Comparison of ENCODE assay signal across 20 cellular contexts in the genomic region with DNA sequence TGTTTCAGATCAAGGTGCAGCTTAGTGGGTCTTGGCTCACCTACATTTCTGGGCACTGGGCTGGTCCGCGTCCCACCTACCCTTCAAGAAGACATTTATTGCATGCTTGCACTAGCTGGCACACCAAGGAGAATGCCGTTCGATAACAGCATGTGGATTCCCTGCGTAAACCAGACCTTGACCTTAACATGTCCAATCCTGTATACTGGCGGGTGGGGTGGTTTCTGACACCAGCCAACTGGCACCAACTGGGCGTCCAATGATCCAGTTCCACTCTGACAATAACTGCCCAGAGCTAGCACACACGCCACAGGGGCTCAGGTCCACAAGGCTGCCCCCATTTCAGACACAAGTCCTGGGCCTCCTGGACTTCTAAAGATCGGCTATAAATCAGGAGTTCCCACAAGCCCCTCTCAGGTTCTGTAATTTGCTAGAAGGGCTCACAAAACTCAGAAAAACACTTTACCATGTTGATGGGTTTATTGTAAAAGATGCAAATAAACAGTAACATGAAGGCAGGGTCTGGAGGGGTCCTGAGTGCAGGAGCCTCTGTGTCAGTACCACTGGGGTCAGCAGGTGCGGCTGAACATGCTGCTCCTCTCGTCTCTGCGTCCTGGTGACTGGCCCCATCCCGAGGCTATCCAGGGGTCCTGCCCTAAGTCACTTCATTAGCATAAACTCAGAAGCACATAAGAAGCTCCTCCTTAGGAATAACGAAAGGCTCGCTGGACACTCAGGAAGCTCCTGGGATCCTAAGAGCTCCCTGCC.
DNase-seq lines count a peak whose midpoint lies in the region; ATAC-seq and TF ChIP-seq lines count a peak whose summit lies in the region.
"Had no signal": no experiment of that assay in that cellular context is flagged by ENCODE, and none has a peak within 500 bp of the region (broad histone marks: within the 10 kb centered on the region; RNA-seq: fewer than 3 reads in every experiment).

No MANE protein-coding gene starts in this region.

- peaks cover 42% of the 10 kb centered on the region for H3K4me1 Mint-ChIP-seq in activated CD4-positive, alpha-beta memory T cell treated with anti-CD3 and anti-CD28 coated beads for 36 hours (ENCODE audit: low read depth)
- H3K4me1 Mint-ChIP-seq in activated CD4-positive, alpha-beta memory T cell treated with anti-CD3 and anti-CD28 coated beads, Interleukin-2, amount 10 ng/mL, durations not matched to agents 7 days and 5 days = peaks cover 27% of the 10 kb centered on the region
- H3K4me1 Mint-ChIP-seq in endothelial cell (ENCODE audit: unreplicated experiment) (peaks cover 14% of the 10 kb centered on the region), nephron (peaks cover 23% of the 10 kb centered on the region)

- H3K36me3 Mint-ChIP-seq in activated CD4-positive, alpha-beta memory T cell treated with anti-CD3 and anti-CD28 coated beads for 36 hours = no peaks in the 10 kb centered on the region
- H3K36me3 Mint-ChIP-seq in activated CD4-positive, alpha-beta memory T cell treated with anti-CD3 and anti-CD28 coated beads, Interleukin-2, amount 10 ng/mL, durations not matched to agents 7 days and 5 days (ENCODE audit: low read depth) = peaks cover 27% of the 10 kb centered on the region
- H3K36me3 Mint-ChIP-seq in endothelial cell (ENCODE audit: low read depth, unreplicated experiment) (no peaks in the 10 kb centered on the region), nephron (ENCODE audit: low read depth) (peaks cover 3% of the 10 kb centered on the region)

- H3K27ac ChIP-seq in substantia nigra (ENCODE audit: low read depth, low read length, poor library complexity, severe bottlenecking) = peak overlapping the region; percentile 96
- H3K27ac ChIP-seq: 22Rv1, breast epithelium, neural progenitor cell had no signal

- H3K27me3 Mint-ChIP-seq in activated CD4-positive, alpha-beta memory T cell treated with anti-CD3 and anti-CD28 coated beads for 36 hours = no peaks in the 10 kb centered on the region
- no peaks in the 10 kb centered on the region for H3K27me3 Mint-ChIP-seq in activated CD4-positive, alpha-beta memory T cell treated with anti-CD3 and anti-CD28 coated beads, Interleukin-2, amount 10 ng/mL, durations not matched to agents 7 days and 5 days
- no peaks in the 10 kb centered on the region for H3K27me3 Mint-ChIP-seq in endothelial cell (ENCODE audit: unreplicated experiment)
- no peaks in the 10 kb centered on the region for H3K27me3 Mint-ChIP-seq in nephron (ENCODE audit: low read depth)
- H3K27me3 Mint-ChIP-seq: activated CD8-positive, alpha-beta T cell treated with anti-CD3 and anti-CD28 coated beads for 36 hours; activated T-helper 17 cell treated with anti-CD3 and anti-CD28 coated beads, Interleukin-2, amount 50 U/mL, for 72 hours; memory B cell had no signal

- CTCF ChIA-PET in activated CD4-positive, alpha-beta memory T cell treated with anti-CD3 and anti-CD28 coated beads for 36 hours (lab: Charles Lee) = interaction anchor here (0.7 kb wide), 1 partner anchor 28 kb away, joined by 3 read pairs; no protein-coding TSS in a partner anchor
- CTCF ChIA-PET in activated CD4-positive, alpha-beta memory T cell treated with anti-CD3 and anti-CD28 coated beads, Interleukin-2, amount 10 ng/mL, durations not matched to agents 7 days and 5 days (lab: Charles Lee) = no interaction called here

- peak; percentile 3 for DNase-seq in activated CD4-positive, alpha-beta memory T cell treated with anti-CD3 and anti-CD28 coated beads for 36 hours
- no peak for DNase-seq in activated CD4-positive, alpha-beta memory T cell treated with anti-CD3 and anti-CD28 coated beads, Interleukin-2, amount 10 ng/mL, durations not matched to agents 7 days and 5 days
- DNase-seq in endothelial cell (ENCODE audit: low spot score) = no peak
- DNase-seq in substantia nigra (lab: John Stamatoyannopoulos, UW) = no peak
- DNase-seq in HCEC 1CT = no peak
- DNase-seq in effector CD8-positive, alpha-beta T cell (lab: John Stamatoyannopoulos, UW) = no peak
- DNase-seq: activated CD8-positive, alpha-beta T cell treated with anti-CD3 and anti-CD28 coated beads for 36 hours; activated naive CD8-positive, alpha-beta T cell treated with anti-CD3 and anti-CD28 coated beads, Interleukin-2, amount 10 ng/mL, durations not matched to agents 7 days and 5 days; NCI-H2029 treated with DMSO at 0.1 percent for 48 hours; NCI-H510A; stimulated activated CD4-positive, alpha-beta T cell treated with anti-CD3 and anti-CD28 coated beads, Interleukin-2, amount 100 ng/mL, for 48 hours had no signal

- POLR2A ChIA-PET in activated CD4-positive, alpha-beta memory T cell treated with anti-CD3 and anti-CD28 coated beads for 36 hours (lab: Charles Lee) = interaction anchor here (1.0 kb wide), 1 partner anchor 22 kb away, joined by 3 read pairs; no protein-coding TSS in a partner anchor
- POLR2A ChIA-PET in activated CD4-positive, alpha-beta memory T cell treated with anti-CD3 and anti-CD28 coated beads, Interleukin-2, amount 10 ng/mL, durations not matched to agents 7 days and 5 days (lab: Charles Lee) = no interaction called here

- no peak overlapping the region for H3K27ac Mint-ChIP-seq in activated CD4-positive, alpha-beta memory T cell treated with anti-CD3 and anti-CD28 coated beads for 36 hours
- no peak overlapping the region for H3K27ac Mint-ChIP-seq in activated CD4-positive, alpha-beta memory T cell treated with anti-CD3 and anti-CD28 coated beads, Interleukin-2, amount 10 ng/mL, durations not matched to agents 7 days and 5 days
- H3K27ac Mint-ChIP-seq in endothelial cell (ENCODE audit: unreplicated experiment) (peak overlapping the region; percentile 30), nephron (peak overlapping the region; percentile 52 to 87 (median 79))
- H3K27ac Mint-ChIP-seq: activated CD8-positive, alpha-beta T cell treated with anti-CD3 and anti-CD28 coated beads for 36 hours; activated naive CD8-positive, alpha-beta T cell treated with anti-CD3 and anti-CD28 coated beads, Interleukin-2, amount 10 ng/mL, durations not matched to agents 7 days and 5 days; activated T-helper 17 cell treated with anti-CD3 and anti-CD28 coated beads, Interleukin-2, amount 50 U/mL, for 72 hours; B cell; memory B cell had no signal

- no peak overlapping the region for H3K4me3 Mint-ChIP-seq in activated CD4-positive, alpha-beta memory T cell treated with anti-CD3 and anti-CD28 coated beads for 36 hours
- H3K4me3 Mint-ChIP-seq in activated CD4-positive, alpha-beta memory T cell treated with anti-CD3 and anti-CD28 coated beads, Interleukin-2, amount 10 ng/mL, durations not matched to agents 7 days and 5 days = no peak overlapping the region
- H3K4me3 Mint-ChIP-seq in endothelial cell (ENCODE audit: unreplicated experiment) (no peak overlapping the region), nephron (no peak overlapping the region)
- H3K4me3 Mint-ChIP-seq: activated CD8-positive, alpha-beta T cell treated with anti-CD3 and anti-CD28 coated beads for 36 hours; activated naive CD8-positive, alpha-beta T cell treated with anti-CD3 and anti-CD28 coated beads, Interleukin-2, amount 10 ng/mL, durations not matched to agents 7 days and 5 days; activated T-helper 17 cell treated with anti-CD3 and anti-CD28 coated beads, Interleukin-2, amount 50 U/mL, for 72 hours; B cell; memory B cell; neural progenitor cell had no signal

- intact Hi-C loops in activated CD4-positive, alpha-beta memory T cell treated with anti-CD3 and anti-CD28 coated beads for 36 hours (cut with micrococcal nuclease) = no loop called here

- no peak for ATAC-seq in GM19328 (IDR thresholded peaks at IDR 0.05; ENCODE audit: unreplicated experiment)
- ATAC-seq: activated CD8-positive, alpha-beta T cell treated with anti-CD3 and anti-CD28 coated beads for 36 hours; activated T-helper 17 cell treated with anti-CD3 and anti-CD28 coated beads, Interleukin-2, amount 50 U/mL, for 72 hours; K562 had no signal

- TF ChIP-seq CTCF in endothelial cell (IDR thresholded peaks at IDR 0.05; ENCODE audit: unreplicated experiment) = no peak
- no peak for TF ChIP-seq CTCF in nephron (IDR thresholded peaks at IDR 0.05; ENCODE audit: unreplicated experiment in 3 of 3)

- H3K9me3 Mint-ChIP-seq in activated CD4-positive, alpha-beta memory T cell treated with anti-CD3 and anti-CD28 coated beads for 36 hours = no peaks in the 10 kb centered on the region
- H3K9me3 Mint-ChIP-seq in activated CD4-positive, alpha-beta memory T cell treated with anti-CD3 and anti-CD28 coated beads, Interleukin-2, amount 10 ng/mL, durations not matched to agents 7 days and 5 days = no peaks in the 10 kb centered on the region
- H3K9me3 Mint-ChIP-seq in endothelial cell (ENCODE audit: unreplicated experiment) (no peaks in the 10 kb centered on the region), nephron (no peaks in the 10 kb centered on the region)
- H3K9me3 Mint-ChIP-seq: activated naive CD8-positive, alpha-beta T cell treated with anti-CD3 and anti-CD28 coated beads, Interleukin-2, amount 10 ng/mL, durations not matched to agents 7 days and 5 days; activated T-helper 17 cell treated with anti-CD3 and anti-CD28 coated beads, Interleukin-2, amount 50 U/mL, for 72 hours had no signal

Comparison
In these comparisons a context has a peak if more than half of its experiments do, and no peak if none do; other contexts are left out.
1. H3K27ac Mint-ChIP-seq: peak in endothelial cell (single experiment) and nephron (3 of 3); none in activated CD4-positive, alpha-beta memory T cell treated with anti-CD3 and anti-CD28 coated beads for 36 hours (single experiment) and activated CD4-positive, alpha-beta memory T cell treated with anti-CD3 and anti-CD28 coated beads, Interleukin-2, amount 10 ng/mL, durations not matched to agents 7 days and 5 days (single experiment).